ENCODE assay signal across 32 cellular contexts in genomic region chr5:114695292-114695904, GRCh38.
"Had no signal": no experiment of that assay in that cellular context is flagged by ENCODE, and none has a peak within 500 bp of the region (broad histone marks: within the 10 kb centered on the region; RNA-seq: fewer than 3 reads in every experiment).

No MANE protein-coding gene starts in this region.

- H3K4me3 ChIP-seq: adrenal gland, ascending aorta, breast epithelium, cardiac muscle cell, colonic mucosa, esophagus muscularis mucosa, gastrocnemius medialis had no signal

- H3K4me3 Mint-ChIP-seq: activated CD4-positive, alpha-beta memory T cell treated with anti-CD3 and anti-CD28 coated beads, Interleukin-2, amount 10 ng/mL, durations not matched to agents 7 days and 5 days; activated CD4-positive, alpha-beta T cell treated with anti-CD3 and anti-CD28 coated beads for 36 hours; activated CD4-positive, alpha-beta T cell treated with anti-CD3 and anti-CD28 coated beads, Interleukin-2, amount 10 ng/mL, durations not matched to agents 24 days and 14 days; activated naive CD4-positive, alpha-beta T cell treated with anti-CD3 and anti-CD28 coated beads for 36 hours; activated naive CD4-positive, alpha-beta T cell treated with anti-CD3 and anti-CD28 coated beads, Interleukin-2, amount 50 U/mL, for 24 hours; activated naive CD8-positive, alpha-beta T cell treated with anti-CD3 and anti-CD28 coated beads for 36 hours; activated naive CD8-positive, alpha-beta T cell treated with anti-CD3 and anti-CD28 coated beads, Interleukin-2, amount 50 U/mL, for 24 hours; activated T-helper 1 cell treated with anti-CD3 and anti-CD28 coated beads, Interleukin-12 subunit alpha, Interleukin-12 subunit beta, Interleukin-2, Interleukin-4 antibody, amounts not matched to agents 30 ng/mL and 10 ng/mL and 1 ng/mL, durations not matched to agents 14 hours and 24 hours and 36 hours; brain; T-helper 17 cell; T-helper 2 cell treated with Interferon-gamma antibody and Interleukin-4, amounts not matched to agents 5 μg/mL and 100 μg/mL, for 36 hours had no signal

- H3K27me3 Mint-ChIP-seq: activated CD4-positive, alpha-beta memory T cell treated with anti-CD3 and anti-CD28 coated beads, Interleukin-2, amount 10 ng/mL, durations not matched to agents 7 days and 5 days; activated CD4-positive, alpha-beta T cell treated with anti-CD3 and anti-CD28 coated beads for 36 hours; activated CD4-positive, alpha-beta T cell treated with anti-CD3 and anti-CD28 coated beads, Interleukin-2, amount 10 ng/mL, durations not matched to agents 24 days and 14 days; activated naive CD4-positive, alpha-beta T cell treated with anti-CD3 and anti-CD28 coated beads, Interleukin-2, amount 50 U/mL, for 24 hours; activated naive CD8-positive, alpha-beta T cell treated with anti-CD3 and anti-CD28 coated beads for 36 hours; T-helper 17 cell had no signal

- H3K4me1 ChIP-seq: adrenal gland, ascending aorta, breast epithelium, colonic mucosa, esophagus muscularis mucosa, foreskin keratinocyte, gastrocnemius medialis had no signal

- DNase-seq: activated CD4-positive, alpha-beta memory T cell treated with anti-CD3 and anti-CD28 coated beads, Interleukin-2, amount 10 ng/mL, durations not matched to agents 7 days and 5 days; activated CD4-positive, alpha-beta T cell treated with anti-CD3 and anti-CD28 coated beads for 36 hours; activated CD4-positive, alpha-beta T cell treated with anti-CD3 and anti-CD28 coated beads, Interleukin-2, amount 10 ng/mL, durations not matched to agents 24 days and 14 days; activated CD4-positive, CD25-positive, alpha-beta regulatory T cell; activated CD4-positive, CD25-positive, alpha-beta regulatory T cell treated with anti-CD3 and anti-CD28 coated beads, Interleukin-2, amount 50 U/mL, for 72 hours; activated effector memory CD4-positive, alpha-beta T cell treated with anti-CD3 and anti-CD28 coated beads, Interleukin-2, amount 50 U/mL, for 16 hours; activated naive CD4-positive, alpha-beta T cell treated with anti-CD3 and anti-CD28 coated beads for 36 hours; activated naive CD8-positive, alpha-beta T cell treated with anti-CD3 and anti-CD28 coated beads for 36 hours; activated naive CD8-positive, alpha-beta T cell treated with anti-CD3 and anti-CD28 coated beads, Interleukin-2, amount 50 U/mL, for 24 hours; activated T-cell treated with anti-CD3 and anti-CD28 coated beads, Interleukin-2, amount 50 U/mL, for 1 hour; activated T-cell treated with anti-CD3 and anti-CD28 coated beads, Interleukin-2, amount 50 U/mL, for 48 hours; adrenal gland; amygdala; central memory CD4-positive, alpha-beta T cell; cerebellar nuclear complex; colonic mucosa; effector CD8-positive, alpha-beta T cell; foreskin keratinocyte; gastrocnemius medialis; glutamatergic neuron; T-helper 1 cell; T-helper 17 cell; T1000 had no signal

- H3K9me3 Mint-ChIP-seq: activated CD4-positive, alpha-beta memory T cell treated with anti-CD3 and anti-CD28 coated beads, Interleukin-2, amount 10 ng/mL, durations not matched to agents 7 days and 5 days; activated CD4-positive, alpha-beta T cell treated with anti-CD3 and anti-CD28 coated beads, Interleukin-2, amount 10 ng/mL, durations not matched to agents 24 days and 14 days; activated naive CD4-positive, alpha-beta T cell treated with anti-CD3 and anti-CD28 coated beads, Interleukin-2, amount 50 U/mL, for 24 hours; activated T-helper 1 cell treated with anti-CD3 and anti-CD28 coated beads, Interleukin-12 subunit alpha, Interleukin-12 subunit beta, Interleukin-2, Interleukin-4 antibody, amounts not matched to agents 30 ng/mL and 10 ng/mL and 1 ng/mL, durations not matched to agents 14 hours and 24 hours and 36 hours; activated T-helper 2 cell treated with anti-CD3 and anti-CD28 coated beads, Interferon-gamma antibody, Interleukin-2, Interleukin-4, amounts not matched to agents 10 μg/mL and 5 μg/mL and 100 μg/mL, durations not matched to agents 14 hours and 24 hours and 36 hours; T-helper 2 cell treated with Interferon-gamma antibody and Interleukin-4, amounts not matched to agents 5 μg/mL and 100 μg/mL, for 36 hours had no signal

- H3K36me3 ChIP-seq: adrenal gland, ascending aorta, breast epithelium, cardiac muscle cell, colonic mucosa, esophagus muscularis mucosa, gastrocnemius medialis had no signal

- H3K27ac Mint-ChIP-seq: activated CD4-positive, alpha-beta memory T cell treated with anti-CD3 and anti-CD28 coated beads, Interleukin-2, amount 10 ng/mL, durations not matched to agents 7 days and 5 days; activated CD4-positive, alpha-beta T cell treated with anti-CD3 and anti-CD28 coated beads for 36 hours; activated CD4-positive, alpha-beta T cell treated with anti-CD3 and anti-CD28 coated beads, Interleukin-2, amount 10 ng/mL, durations not matched to agents 24 days and 14 days; activated naive CD4-positive, alpha-beta T cell treated with anti-CD3 and anti-CD28 coated beads for 36 hours; activated naive CD4-positive, alpha-beta T cell treated with anti-CD3 and anti-CD28 coated beads, Interleukin-2, amount 50 U/mL, for 24 hours; activated naive CD8-positive, alpha-beta T cell treated with anti-CD3 and anti-CD28 coated beads for 36 hours; activated naive CD8-positive, alpha-beta T cell treated with anti-CD3 and anti-CD28 coated beads, Interleukin-2, amount 50 U/mL, for 24 hours; activated T-helper 1 cell treated with anti-CD3 and anti-CD28 coated beads, Interleukin-12 subunit alpha, Interleukin-12 subunit beta, Interleukin-2, Interleukin-4 antibody, amounts not matched to agents 30 ng/mL and 10 ng/mL and 1 ng/mL, durations not matched to agents 14 hours and 24 hours and 36 hours; activated T-helper 2 cell treated with anti-CD3 and anti-CD28 coated beads, Interferon-gamma antibody, Interleukin-2, Interleukin-4, amounts not matched to agents 10 μg/mL and 5 μg/mL and 100 μg/mL, durations not matched to agents 14 hours and 24 hours and 36 hours; brain; T-helper 17 cell; T-helper 2 cell treated with Interferon-gamma antibody and Interleukin-4, amounts not matched to agents 5 μg/mL and 100 μg/mL, for 36 hours had no signal

- H3K36me3 Mint-ChIP-seq: activated naive CD4-positive, alpha-beta T cell treated with anti-CD3 and anti-CD28 coated beads, Interleukin-2, amount 50 U/mL, for 24 hours; activated naive CD8-positive, alpha-beta T cell treated with anti-CD3 and anti-CD28 coated beads for 36 hours; brain had no signal

- H3K4me1 Mint-ChIP-seq: activated CD4-positive, alpha-beta memory T cell treated with anti-CD3 and anti-CD28 coated beads, Interleukin-2, amount 10 ng/mL, durations not matched to agents 7 days and 5 days; activated CD4-positive, alpha-beta T cell treated with anti-CD3 and anti-CD28 coated beads for 36 hours; activated CD4-positive, alpha-beta T cell treated with anti-CD3 and anti-CD28 coated beads, Interleukin-2, amount 10 ng/mL, durations not matched to agents 24 days and 14 days; activated naive CD4-positive, alpha-beta T cell treated with anti-CD3 and anti-CD28 coated beads, Interleukin-2, amount 50 U/mL, for 24 hours; activated naive CD8-positive, alpha-beta T cell treated with anti-CD3 and anti-CD28 coated beads for 36 hours; activated naive CD8-positive, alpha-beta T cell treated with anti-CD3 and anti-CD28 coated beads, Interleukin-2, amount 50 U/mL, for 24 hours; brain; T-helper 17 cell had no signal

- H3K9me3 ChIP-seq: adrenal gland, ascending aorta, colonic mucosa, gastrocnemius medialis had no signal

- H3K27me3 ChIP-seq: adrenal gland, ascending aorta, breast epithelium, cardiac muscle cell, colonic mucosa, esophagus muscularis mucosa, foreskin keratinocyte, gastrocnemius medialis had no signal

- H3K27ac ChIP-seq: adrenal gland, ascending aorta, breast epithelium, cardiac muscle cell, colonic mucosa, esophagus muscularis mucosa, foreskin keratinocyte, gastrocnemius medialis had no signal

- ATAC-seq: activated CD4-positive, alpha-beta T cell treated with anti-CD3 and anti-CD28 coated beads for 36 hours; activated naive CD8-positive, alpha-beta T cell treated with anti-CD3 and anti-CD28 coated beads, Interleukin-2, amount 50 U/mL, for 24 hours; foreskin keratinocyte; gastrocnemius medialis; T-helper 17 cell had no signal
